8 cellular contexts compared by ENCODE assay signal in the genomic region with DNA sequence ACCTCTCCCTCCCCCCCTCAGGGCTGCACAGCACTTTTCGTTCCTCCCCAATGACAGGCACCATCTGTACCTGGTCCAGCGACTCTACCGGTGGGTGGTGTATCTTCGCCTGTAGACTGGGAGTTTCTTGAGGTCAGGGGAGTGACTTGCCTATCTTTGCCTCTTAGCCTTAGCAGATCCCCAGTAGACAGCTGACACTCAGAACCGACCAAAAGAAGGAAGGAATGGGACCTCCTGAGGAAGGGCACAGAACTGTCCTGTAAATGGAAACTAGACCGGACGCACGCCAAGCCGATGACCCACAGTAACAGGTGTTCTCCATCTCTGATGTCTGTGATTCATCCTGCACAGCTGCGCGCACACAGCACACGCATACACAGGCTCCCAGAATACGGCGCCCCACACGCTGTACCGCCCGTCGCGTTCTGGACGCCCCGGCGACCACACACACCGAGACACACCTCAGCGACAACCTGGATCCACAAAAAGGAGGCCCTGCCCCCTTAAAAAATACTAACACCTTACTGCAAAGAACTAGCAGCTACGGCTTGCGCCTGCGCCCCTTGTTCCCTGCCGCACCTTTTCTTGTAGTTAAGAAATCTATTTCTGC. TPM values are rescaled to one million over a fixed set of nuclear protein-coding genes. Genes with fewer than 3 reads are reported as not detected.
DNase-seq lines count a peak whose midpoint lies in the region; ATAC-seq and TF ChIP-seq lines count a peak whose summit lies in the region.

No MANE protein-coding gene starts in this region.

- peak overlapping the region; percentile 91 for H3K4me3 ChIP-seq in HUES64 (ENCODE audit: low read length)
- peak overlapping the region; percentile 66 for H3K4me3 ChIP-seq in kidney epithelial cell (ENCODE audit: low read depth, low read length)

- in situ Hi-C loops in T47D (cut with HindIII; ENCODE audit: low pct_unique_long_range_greater_than_20kb, low sequenced_read_pairs): no loop called here

- H3K27ac Mint-ChIP-seq in T-cell: peak overlapping the region; percentile 91 to 95

- H3K27me3 Mint-ChIP-seq in T-cell: peaks cover 0 to 3% of the 10 kb centered on the region in 2 donors

- POLR2A ChIA-PET in T-cell (lab: Charles Lee): interaction anchor here (0.6 to 0.8 kb wide), 2 partner anchors 168 to 289 kb away, joined by 3 to 7 read pairs; a partner anchor contains a TSS

- H3K9me3 Mint-ChIP-seq in T-cell: no peaks in the 10 kb centered on the region

- H3K9me3 ChIP-seq in HUES64 (ENCODE audit: insufficient read depth, low read depth, low read length): 0 out of 2 replicates have a peak, but pooled peaks cover 5% of the 10 kb centered on the region

- H3K27me3 ChIP-seq in HUES64 (ENCODE audit: insufficient read depth, low read length) (peaks cover 29% of the 10 kb centered on the region; the same call in 1 of the 2 replicates), kidney epithelial cell (ENCODE audit: control insufficient read depth, insufficient read depth, low read length) (no peaks in the 10 kb centered on the region)

- peak; percentile 42 for DNase-seq in ELF-1 (ENCODE audit: low read depth, low spot score)
- peak in 31 of 34 experiments; percentile 16 to 67 (median 47) for DNase-seq in T-cell
- DNase-seq in T47D (ENCODE audit: low read depth in 1 of 2, low spot score in 1 of 2): peak; percentile 57 to 80
- no peak for DNase-seq in kidney epithelial cell (ENCODE audit: low read depth)
- DNase-seq in stimulated activated CD4-positive, alpha-beta T cell treated with anti-CD3 and anti-CD28 coated beads, Interleukin-2, amount 100 ng/mL, for 24 hours: peak; percentile 51 to 59
- DNase-seq in SKM-1 (lab: John Stamatoyannopoulos, UW; ENCODE audit: unreplicated experiment): no peak

- no peak overlapping the region for H3K27ac ChIP-seq in HUES64 (ENCODE audit: low read depth, low read length)

- WGBS in HUES64: 2% methylated on average over 28 of the region's 28 CpGs

- no peak for TF ChIP-seq CTCF in kidney epithelial cell (IDR thresholded peaks at IDR 0.05; ENCODE audit: insufficient read depth, low read length, poor library complexity, severe bottlenecking)

- peak overlapping the region; percentile 95 to 98 (median 95) for H3K4me3 Mint-ChIP-seq in T-cell

- ATAC-seq in GM21515 (IDR thresholded peaks at IDR 0.05; ENCODE audit: unreplicated experiment): peak; percentile 60
- ATAC-seq in T-cell (replicated peaks in 1 of 4): peak; percentile 67 to 74 (median 68)

- H3K9ac ChIP-seq in HUES64 (ENCODE audit: low read depth, low read length): peak overlapping the region; percentile 27; the same call in 1 of the 2 replicates

- H3K4me1 Mint-ChIP-seq in T-cell: peaks cover 48 to 62% (median 57%) of the 10 kb centered on the region in 3 donors

- H3K36me3 ChIP-seq in HUES64 (ENCODE audit: insufficient read depth, low read length) (no peaks in the 10 kb centered on the region), kidney epithelial cell (ENCODE audit: control insufficient read depth, insufficient read depth, low read length) (no peaks in the 10 kb centered on the region)

- peaks cover 4% of the 10 kb centered on the region for H3K36me3 Mint-ChIP-seq in T-cell

- CTCF ChIA-PET in T-cell (lab: Charles Lee): interaction anchor here (0.8 to 1.8 kb wide), 5 partner anchors 16 to 28 kb away, joined by 3 to 7 read pairs (median 5); no protein-coding TSS in a partner anchor

- peaks cover 41% of the 10 kb centered on the region for H3K4me1 ChIP-seq in HUES64 (ENCODE audit: insufficient read depth, low read length)

RNA-seq across cellular contexts. Expression of a gene that starts 0.7 kb away (rescaled TPM):
- 12.9 TPM for polyA plus RNA-seq in HUES64 (2013, experiment 1 of 2)
- 13.8 TPM for polyA plus RNA-seq in HUES64 (2013, experiment 2 of 2)
- total RNA-seq in T-cell (10 to 100 TPM; 14.4 to 23.4 (median 17.8) TPM), kidney epithelial cell (16.5 and 18.1 TPM in 2 replicates)

RNA-seq across cellular contexts. Expression of a gene that starts 40.6 kb away (rescaled TPM):
- 33.1 TPM for polyA plus RNA-seq in HUES64 (2013, experiment 1 of 2)
- 35.7 TPM for polyA plus RNA-seq in HUES64 (2013, experiment 2 of 2)
- total RNA-seq in T-cell (10 to 100 TPM; 45.1 to 96.4 (median 53.3) TPM), kidney epithelial cell (32.9 and 33.8 TPM in 2 replicates)

Comparison
In these comparisons a context has a peak if more than half of its experiments do, and no peak if none do; other contexts are left out.
1. DNase-seq: peak in ELF-1 (single experiment), T-cell (31 of 34), T47D (2 of 2) and stimulated activated CD4-positive, alpha-beta T cell treated with anti-CD3 and anti-CD28 coated beads, Interleukin-2, amount 100 ng/mL, for 24 hours (2 of 2); none in kidney epithelial cell (single experiment) and SKM-1 (single experiment).